Comparison of ENCODE assay signal across 1 cellular context in genomic region chr2:109029444-109030193, GRCh38.
TF ChIP-seq lines count a peak whose summit lies in the region.

No MANE protein-coding gene starts in this region.

TF ChIP-seq in IMR-90, 13 proteins besides CTCF, POLR2A, EP300 and RAD21 (continued from another document):
- TF ChIP-seq CHD1 (IDR thresholded peaks at IDR 0.05; ENCODE audit: low read depth, low read length) (no peak), MXI1 (IDR thresholded peaks at IDR 0.05; ENCODE audit: borderline replicate concordance, low read depth, low read length) (no peak), ELK1 (IDR thresholded peaks at IDR 0.05; ENCODE audit: borderline replicate concordance, low read depth, low read length) (no peak)
